ENCODE assay signal across 8 cellular contexts in genomic region chr12:116959845-116960514, GRCh38. TPM values are rescaled to one million over a fixed set of nuclear protein-coding genes. Genes with fewer than 3 reads are reported as not detected.
A peak's percentile ranks its signal among the peaks of the same experiment; 100 is the strongest.
DNase-seq lines count a peak whose midpoint lies in the region; ATAC-seq and TF ChIP-seq lines count a peak whose summit lies in the region.

No MANE protein-coding gene starts in this region.

- H4K20me1 ChIP-seq in MM.1S (ENCODE audit: insufficient read depth, low read length), result no peaks in the 10 kb centered on the region

- H3K4me1 ChIP-seq in MM.1S (ENCODE audit: low read length) (peaks cover 42% of the 10 kb centered on the region), psoas muscle (peaks cover 46% of the 10 kb centered on the region), sigmoid colon (peaks cover 0 to 12% (median 10%) of the 10 kb centered on the region in 4 donors)

- 88 to 92% (median 90%) methylated on average over 5 of the region's 5 CpGs for WGBS in psoas muscle, 3 donors
- WGBS in sigmoid colon, 2 donors, result 79 to 93% methylated on average over 5 of the region's 5 CpGs

- intact Hi-C loops in psoas muscle (cut with DNase I) (loop anchor here (5.0 to 10.0 kb wide), 2 partner anchors 255 to 258 kb away; no protein-coding TSS in a partner anchor), sigmoid colon (cut with DNase I) (no loop called here)

- TF ChIP-seq CTCF in MM.1S (IDR thresholded peaks at IDR 0.05; ENCODE audit: low read length), result no peak
- no peak for TF ChIP-seq CTCF in psoas muscle (IDR thresholded peaks at IDR 0.05)
- TF ChIP-seq CTCF in sigmoid colon (IDR thresholded peaks at IDR 0.05), result no peak

- TF ChIP-seq EP300 in sigmoid colon (IDR thresholded peaks at IDR 0.05), result no peak

- H3K79me2 ChIP-seq in MM.1S (ENCODE audit: low read length), result peaks cover 10% of the 10 kb centered on the region; the same call in 1 of the 2 replicates

- no peak overlapping the region for H3K9ac ChIP-seq in MM.1S (ENCODE audit: low read length)

- H3K36me3 ChIP-seq in MM.1S (replicated peaks; ENCODE audit: insufficient read depth, low read length) (no peaks in the 10 kb centered on the region), psoas muscle (ENCODE audit: insufficient read depth in 1 of 2, low read depth in 1 of 2) (peaks cover 0 to 8% of the 10 kb centered on the region in 2 donors), sigmoid colon (no peaks in the 10 kb centered on the region)

- no peaks in the 10 kb centered on the region for H3K27me3 ChIP-seq in MM.1S (replicated peaks; ENCODE audit: insufficient read depth, low read length)
- no peaks in the 10 kb centered on the region for H3K27me3 ChIP-seq in psoas muscle (ENCODE audit: insufficient read depth in 3 of 3, low read length in 2 of 3)
- no peaks in the 10 kb centered on the region for H3K27me3 ChIP-seq in sigmoid colon

- peaks cover 12% of the 10 kb centered on the region; the same call in 1 of the 2 replicates for H3F3A ChIP-seq in MM.1S (ENCODE audit: insufficient read depth, low read length)

- H3K27ac ChIP-seq in MM.1S (ENCODE audit: low read length), result peak overlapping the region; percentile 71
- peak overlapping the region; percentile 66 for H3K27ac ChIP-seq in psoas muscle
- H3K27ac ChIP-seq in sigmoid colon, result no peak overlapping the region

- DNase-seq in MM.1S, result peak; percentile 76
- DNase-seq in psoas muscle, result no peak
- DNase-seq in NCI-H2107 (lab: John Stamatoyannopoulos, UW), result no peak
- DNase-seq in sigmoid colon, result no peak
- no peak for DNase-seq in HT-29 (ENCODE audit: low spot score)
- DNase-seq in occipital lobe (lab: John Stamatoyannopoulos, UW), result no peak

- H3K4me3 ChIP-seq in MM.1S (ENCODE audit: low read length) (no peak overlapping the region), psoas muscle (no peak overlapping the region), sigmoid colon (no peak overlapping the region)

- no peaks in the 10 kb centered on the region for H3K9me2 ChIP-seq in MM.1S (replicated peaks; ENCODE audit: insufficient read depth, low read length)

- H2AFZ ChIP-seq in MM.1S (ENCODE audit: low read length), result no peak overlapping the region

- peak overlapping the region; percentile 53; the same call in 1 of the 2 replicates for H3K4me2 ChIP-seq in MM.1S (ENCODE audit: low read depth, low read length)

- ATAC-seq in GM18873 (IDR thresholded peaks at IDR 0.05; ENCODE audit: low FRiP score, unreplicated experiment) (peak; percentile 96), GM21737 (IDR thresholded peaks at IDR 0.05; ENCODE audit: unreplicated experiment) (peak; percentile 94), psoas muscle (no peak)

- TF ChIP-seq POLR2A in sigmoid colon (IDR thresholded peaks at IDR 0.05), result no peak

- H3K9me3 ChIP-seq in MM.1S (replicated peaks; ENCODE audit: insufficient read depth, low read length), result no peaks in the 10 kb centered on the region
- H3K9me3 ChIP-seq in psoas muscle, result no peaks in the 10 kb centered on the region
- no peaks in the 10 kb centered on the region for H3K9me3 ChIP-seq in sigmoid colon

RNA-seq across cellular contexts. Expression of gene FBXW8, which starts 49.2 kb away (rescaled TPM):
- 1 to 10 TPM; 3.0 to 5.7 (median 4.9) TPM for total RNA-seq in psoas muscle
- polyA plus RNA-seq in psoas muscle, result 1 to 10 TPM; 1.1 to 2.2 (median 1.7) TPM
- total RNA-seq in sigmoid colon, result 10 to 100 TPM in 2 of 4 donors, 1 to 10 TPM in 2; 7.7 to 19.1 (median 10.7) TPM
- 1 to 10 TPM; 2.3 to 6.3 (median 3.0) TPM for polyA plus RNA-seq in sigmoid colon
- 10.0 and 13.1 TPM in 2 replicates for total RNA-seq in HT-29 (2014; rRNA removed; shearing (Covaris generic))
- total RNA-seq in occipital lobe, result 11.9 TPM

Comparison
In these comparisons a context has a peak if more than half of its experiments do, and no peak if none do; other contexts are left out.
1. ATAC-seq: peak in GM18873 (single experiment) and GM21737 (single experiment); none in psoas muscle (0 of 4).
2. H3K27ac ChIP-seq: peak in MM.1S (single experiment) and psoas muscle (single experiment); none in sigmoid colon (0 of 4).